ENCODE assay signal across 8 cellular contexts in the genomic region with DNA sequence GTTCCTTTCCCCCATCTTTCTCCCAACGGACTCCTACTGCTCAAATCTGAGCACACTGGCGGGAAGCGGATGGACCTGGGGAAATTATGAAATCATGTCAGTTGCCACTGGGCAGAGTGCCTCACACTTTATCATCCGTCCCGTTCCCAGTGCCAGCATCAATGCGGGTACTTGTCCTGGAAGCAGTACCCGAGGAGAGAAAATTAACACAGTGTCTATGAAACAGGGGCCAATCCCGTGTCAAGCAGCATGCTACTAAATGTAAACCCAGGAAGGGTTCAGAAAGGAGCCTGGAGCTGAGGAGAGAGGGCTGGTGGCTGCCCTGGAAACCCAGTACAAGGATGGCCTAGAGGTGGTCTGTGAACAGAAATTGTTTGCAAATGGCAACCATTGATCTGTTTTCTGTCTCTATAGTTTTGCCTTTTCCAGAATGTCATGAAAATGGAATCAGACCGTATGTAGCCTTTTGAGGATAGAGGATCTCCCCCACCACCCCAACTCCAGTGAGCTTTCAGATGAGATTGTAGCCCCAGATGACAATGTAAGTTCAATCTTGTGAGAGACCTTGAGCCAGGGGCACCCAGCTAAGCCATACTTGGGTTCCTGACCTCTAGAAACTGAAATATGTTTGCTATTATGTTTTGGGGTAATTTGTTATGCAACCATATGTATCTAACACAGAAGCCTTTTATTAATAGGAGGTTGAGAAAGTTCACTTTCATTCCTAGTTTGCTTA. TPM values are rescaled to one million over a fixed set of nuclear protein-coding genes. Genes with fewer than 3 reads are reported as not detected.
DNase-seq lines count a peak whose midpoint lies in the region; ATAC-seq and TF ChIP-seq lines count a peak whose summit lies in the region.

No MANE protein-coding gene starts in this region.

- peaks cover 0 to 15% (median 9%) of the 10 kb centered on the region in 4 donors for H3K4me1 Mint-ChIP-seq in CD4-positive, CD25-positive, alpha-beta regulatory T cell
- H3K4me1 Mint-ChIP-seq in stimulated activated naive B cell treated with anti-CD40 and anti-IgM and Interleukin-4, amounts not matched to agents 10 μg/mL and 1 μg/mL and 100 μg/mL, for 72 hours: peaks cover 21 to 31% of the 10 kb centered on the region in 2 donors

- H3K4me1 ChIP-seq in CD4-positive, CD25-positive, alpha-beta regulatory T cell (ENCODE audit: control insufficient read depth, insufficient read depth, low read length, poor library complexity, severe bottlenecking): peaks cover 12% of the 10 kb centered on the region

- in situ Hi-C loops in astrocyte of the spinal cord (cut with HindIII; ENCODE audit: low sequenced_read_pairs): no loop called here

- peaks cover 7% of the 10 kb centered on the region for H3K27me3 ChIP-seq in CD4-positive, CD25-positive, alpha-beta regulatory T cell (ENCODE audit: control insufficient read depth, insufficient read depth, low read length)

- ATAC-seq in CD4-positive, CD25-positive, alpha-beta regulatory T cell (ENCODE audit: low read depth in 2 of 2): no peak
- ATAC-seq in stimulated activated naive B cell treated with anti-CD40 and anti-IgM and Interleukin-4, amounts not matched to agents 10 μg/mL and 1 μg/mL and 100 μg/mL, for 72 hours (replicated peaks): no peak
- ATAC-seq in HG03097 (IDR thresholded peaks at IDR 0.05; ENCODE audit: low FRiP score, unreplicated experiment): no peak

- no peaks in the 10 kb centered on the region for H3K9me3 ChIP-seq in CD4-positive, CD25-positive, alpha-beta regulatory T cell (ENCODE audit: control insufficient read depth in 2 of 2, low read length in 2 of 2)
- no peaks in the 10 kb centered on the region for H3K9me3 ChIP-seq in iPS-18c (ENCODE audit: control insufficient read depth, insufficient read depth, low read length)

- H3K27ac ChIP-seq in CD4-positive, CD25-positive, alpha-beta regulatory T cell (ENCODE audit: insufficient read depth, low read length, poor library complexity, severe bottlenecking): no peak overlapping the region

- no peaks in the 10 kb centered on the region for H3K9me3 Mint-ChIP-seq in CD4-positive, CD25-positive, alpha-beta regulatory T cell
- H3K9me3 Mint-ChIP-seq in stimulated activated naive B cell treated with anti-CD40 and anti-IgM and Interleukin-4, amounts not matched to agents 10 μg/mL and 1 μg/mL and 100 μg/mL, for 72 hours: no peaks in the 10 kb centered on the region

- H3K4me3 ChIP-seq in CD4-positive, CD25-positive, alpha-beta regulatory T cell (ENCODE audit: low read depth, low read length): peak overlapping the region; percentile 68
- peak overlapping the region; percentile 66 for H3K4me3 ChIP-seq in Jurkat, Clone E6-1 (ENCODE audit: low read length)
- peak overlapping the region; percentile 68 for H3K4me3 ChIP-seq in astrocyte of the spinal cord (ENCODE audit: low read depth, low read length)
- peak overlapping the region; percentile 56 for H3K4me3 ChIP-seq in iPS-18c (ENCODE audit: insufficient read depth, low read depth, low read length)

- peaks cover 5% of the 10 kb centered on the region for H3K27me3 Mint-ChIP-seq in CD4-positive, CD25-positive, alpha-beta regulatory T cell
- peaks cover 0 to 4% of the 10 kb centered on the region in 2 donors for H3K27me3 Mint-ChIP-seq in stimulated activated naive B cell treated with anti-CD40 and anti-IgM and Interleukin-4, amounts not matched to agents 10 μg/mL and 1 μg/mL and 100 μg/mL, for 72 hours

- DNase-seq in CD4-positive, CD25-positive, alpha-beta regulatory T cell: no peak
- no peak for DNase-seq in Jurkat, Clone E6-1 (ENCODE audit: low read depth, low spot score)
- DNase-seq in astrocyte of the spinal cord (ENCODE audit: low read depth, low spot score) (peak; percentile 16), NCI-H1436 (lab: John Stamatoyannopoulos, UW) (no peak), DMS79 (lab: John Stamatoyannopoulos, UW) (no peak)
- no peak for DNase-seq in stimulated activated naive B cell treated with anti-CD40 and anti-IgM and Interleukin-4, amounts not matched to agents 10 μg/mL and 1 μg/mL and 100 μg/mL, for 72 hours

- peak overlapping the region; percentile 71 to 91 (median 82) for H3K4me3 Mint-ChIP-seq in CD4-positive, CD25-positive, alpha-beta regulatory T cell
- peak overlapping the region; percentile 87 to 88 for H3K4me3 Mint-ChIP-seq in stimulated activated naive B cell treated with anti-CD40 and anti-IgM and Interleukin-4, amounts not matched to agents 10 μg/mL and 1 μg/mL and 100 μg/mL, for 72 hours

- no peaks in the 10 kb centered on the region for H3K36me3 Mint-ChIP-seq in CD4-positive, CD25-positive, alpha-beta regulatory T cell
- H3K36me3 Mint-ChIP-seq in stimulated activated naive B cell treated with anti-CD40 and anti-IgM and Interleukin-4, amounts not matched to agents 10 μg/mL and 1 μg/mL and 100 μg/mL, for 72 hours: peaks cover 2 to 9% of the 10 kb centered on the region in 2 donors

- H3K27ac Mint-ChIP-seq in CD4-positive, CD25-positive, alpha-beta regulatory T cell: peak overlapping the region in 1 of 3 donors; percentile 21
- no peak overlapping the region for H3K27ac Mint-ChIP-seq in stimulated activated naive B cell treated with anti-CD40 and anti-IgM and Interleukin-4, amounts not matched to agents 10 μg/mL and 1 μg/mL and 100 μg/mL, for 72 hours

- no peaks in the 10 kb centered on the region for H3K36me3 ChIP-seq in CD4-positive, CD25-positive, alpha-beta regulatory T cell (ENCODE audit: control insufficient read depth, insufficient read depth, low read length)

- TF ChIP-seq CTCF in astrocyte of the spinal cord (IDR thresholded peaks at IDR 0.05; ENCODE audit: low read depth, low read length): no peak

RNA-seq across cellular contexts. Expression of gene CDKL1, which starts 0.9 kb away (rescaled TPM):
- 5.7 TPM for total RNA-seq in CD4-positive, CD25-positive, alpha-beta regulatory T cell
- polyA plus RNA-seq in CD4-positive, CD25-positive, alpha-beta regulatory T cell: 1 to 10 TPM; 2.9 to 6.5 (median 4.8) TPM
- 7.9 TPM for polyA plus RNA-seq in Jurkat, Clone E6-1 (2012; ENCODE audit: insufficient read depth, insufficient read length)
